ENCODE assay signal across 1 cellular context in genomic region chr16:72646615-72647014, GRCh38.
TF ChIP-seq lines count a peak whose summit lies in the region.

No MANE protein-coding gene starts in this region.

TF ChIP-seq in HepG2, 621 proteins besides CTCF, POLR2A, EP300 and RAD21:
- TF ChIP-seq ZNF281 (CRISPR knock-in tag; IDR thresholded peaks at IDR 0.05; ENCODE audit: borderline replicate concordance) (no peak), LCORL (IDR thresholded peaks at IDR 0.05) (peak; percentile 96), LCORL (CRISPR knock-in tag; IDR thresholded peaks at IDR 0.05) (no peak), ATF6 (CRISPR knock-in tag; conservative IDR thresholded peaks at IDR 0.05) (no peak), ZFY (CRISPR knock-in tag; IDR thresholded peaks at IDR 0.05) (no peak), JUN (CRISPR knock-in tag; IDR thresholded peaks at IDR 0.05) (no peak)
